Comparison of ENCODE assay signal across 27 cellular contexts in the genomic region with DNA sequence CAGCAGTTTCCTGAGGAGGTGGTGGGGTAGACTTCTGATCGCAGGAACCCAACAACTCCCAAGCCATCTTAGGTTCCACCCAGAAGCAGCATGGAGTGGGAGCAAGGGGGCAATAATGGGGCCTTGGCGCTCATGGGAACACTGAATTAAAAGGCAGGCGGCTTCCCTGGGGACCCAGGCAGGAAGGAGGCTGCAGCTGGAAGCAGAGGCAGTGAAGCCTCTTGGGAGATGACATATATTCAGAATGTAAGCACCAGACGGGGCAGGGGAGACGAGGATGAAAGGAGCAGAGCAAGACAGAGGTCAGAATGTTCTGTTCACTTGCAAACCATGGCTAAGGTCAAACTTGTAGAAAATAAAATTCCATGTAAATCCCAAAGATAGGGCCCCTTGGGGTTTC. TPM values are rescaled to one million over a fixed set of nuclear protein-coding genes. Genes with fewer than 3 reads are reported as not detected.
DNase-seq lines count a peak whose midpoint lies in the region; ATAC-seq and TF ChIP-seq lines count a peak whose summit lies in the region.
"Had no signal": no experiment of that assay in that cellular context is flagged by ENCODE, and none has a peak within 500 bp of the region (broad histone marks: within the 10 kb centered on the region; RNA-seq: fewer than 3 reads in every experiment).

No MANE protein-coding gene starts in this region.

- H3K36me3 ChIP-seq in upper lobe of right lung, result peaks cover 58% of the 10 kb centered on the region

- intact Hi-C loops in upper lobe of right lung (cut with DNase I), result no loop called here

- in situ Hi-C loops in GM13977 (cut with MboI; ENCODE audit: low pct_unique_long_range_greater_than_20kb, low sequenced_read_pairs, unreplicated experiment), result loop anchor here (25.0 kb wide), 1 partner anchor 313 kb away; no protein-coding TSS in a partner anchor

- no peak for TF ChIP-seq CTCF in upper lobe of right lung (IDR thresholded peaks at IDR 0.05)
- no peak for TF ChIP-seq CTCF in GM13977 (IDR thresholded peaks at IDR 0.05; ENCODE audit: extremely low read depth, insufficient read depth, missing control alignments)

- no peaks in the 10 kb centered on the region for H3K4me1 Mint-ChIP-seq in activated naive CD4-positive, alpha-beta T cell treated with anti-CD3 and anti-CD28 coated beads, Interleukin-2, amount 50 U/mL, for 24 hours
- no peaks in the 10 kb centered on the region for H3K4me1 Mint-ChIP-seq in memory B cell
- H3K4me1 Mint-ChIP-seq: activated CD4-positive, alpha-beta T cell treated with anti-CD3 and anti-CD28 coated beads for 36 hours had no signal

- ATAC-seq in memory B cell (ENCODE audit: low read depth), result no peak
- no peak for ATAC-seq in upper lobe of right lung
- no peak for ATAC-seq in HG02610 (IDR thresholded peaks at IDR 0.05; ENCODE audit: unreplicated experiment)
- ATAC-seq: activated CD4-positive, alpha-beta T cell treated with anti-CD3 and anti-CD28 coated beads for 36 hours had no signal

- H3K4me3 ChIP-seq in upper lobe of right lung, result no peak overlapping the region
- H3K4me3 ChIP-seq: adrenal gland, MG63 had no signal

- DNase-seq in activated naive CD4-positive, alpha-beta T cell treated with anti-CD3 and anti-CD28 coated beads, Interleukin-2, amount 50 U/mL, for 16 hours, result no peak
- DNase-seq in NCI-H2171 treated with DMSO at 0.1 percent for 48 hours (lab: John Stamatoyannopoulos, UW) (peak; percentile 56), memory B cell (ENCODE audit: low spot score in 2 of 2) (no peak), upper lobe of right lung (no peak), germinal center (ENCODE audit: low spot score) (no peak), GM13977 (ENCODE audit: low spot score) (no peak)
- DNase-seq: ACHN; activated CD4-positive, alpha-beta T cell treated with anti-CD3 and anti-CD28 coated beads for 36 hours; adrenal gland; CD4-positive, alpha-beta memory T cell; dermis blood vessel endothelial cell; DMS79; hypothalamus; MG63; NCI-H146; NCI-H226; NCI-H82; posterior cingulate gyrus; stimulated activated CD4-positive, alpha-beta T cell treated with anti-CD3 and anti-CD28 coated beads, Interleukin-1b, Interleukin-23, amount 100 ng/mL, for 48 hours; stimulated activated naive CD4-positive, alpha-beta T cell treated with Interleukin-2 at 50 U/mL for 16 hours; T-helper 1 cell had no signal

- H3K9me3 Mint-ChIP-seq in activated naive CD4-positive, alpha-beta T cell treated with anti-CD3 and anti-CD28 coated beads, Interleukin-2, amount 50 U/mL, for 24 hours, result no peaks in the 10 kb centered on the region
- no peaks in the 10 kb centered on the region for H3K9me3 Mint-ChIP-seq in memory B cell
- H3K9me3 Mint-ChIP-seq: activated T-helper 2 cell treated with anti-CD3 and anti-CD28 coated beads, Interferon-gamma antibody, Interleukin-2, Interleukin-4, amounts not matched to agents 10 μg/mL and 5 μg/mL and 100 μg/mL, durations not matched to agents 14 hours and 24 hours and 36 hours; CD4-positive, alpha-beta memory T cell; IgD-negative memory B cell; natural killer cell treated with Interleukin-12 subunit alpha and Interleukin-12 subunit beta and Interleukin-15 and Interleukin-18, amount 100 ng/mL, for 72 hours had no signal

- peaks cover 11% of the 10 kb centered on the region for H3K36me3 Mint-ChIP-seq in activated naive CD4-positive, alpha-beta T cell treated with anti-CD3 and anti-CD28 coated beads, Interleukin-2, amount 50 U/mL, for 24 hours
- peaks cover 21% of the 10 kb centered on the region for H3K36me3 Mint-ChIP-seq in memory B cell

- no peaks in the 10 kb centered on the region for H3K9me3 ChIP-seq in upper lobe of right lung
- H3K9me3 ChIP-seq: adrenal gland, MG63 had no signal

- H3K27ac ChIP-seq in upper lobe of right lung, result peak overlapping the region; percentile 26
- H3K27ac ChIP-seq: adrenal gland had no signal

- H3K4me1 ChIP-seq in upper lobe of right lung, result no peaks in the 10 kb centered on the region
- H3K4me1 ChIP-seq: adrenal gland had no signal

- H3K27me3 Mint-ChIP-seq in activated naive CD4-positive, alpha-beta T cell treated with anti-CD3 and anti-CD28 coated beads, Interleukin-2, amount 50 U/mL, for 24 hours, result no peaks in the 10 kb centered on the region
- no peaks in the 10 kb centered on the region for H3K27me3 Mint-ChIP-seq in memory B cell
- H3K27me3 Mint-ChIP-seq: activated CD4-positive, alpha-beta T cell treated with anti-CD3 and anti-CD28 coated beads for 36 hours; CD4-positive, alpha-beta memory T cell; IgD-negative memory B cell; natural killer cell treated with Interleukin-12 subunit alpha and Interleukin-12 subunit beta and Interleukin-15 and Interleukin-18, amount 100 ng/mL, for 72 hours had no signal

- peak overlapping the region; percentile 41 for H3K27ac Mint-ChIP-seq in activated naive CD4-positive, alpha-beta T cell treated with anti-CD3 and anti-CD28 coated beads, Interleukin-2, amount 50 U/mL, for 24 hours
- peak overlapping the region; percentile 22 for H3K27ac Mint-ChIP-seq in memory B cell
- H3K27ac Mint-ChIP-seq: activated CD4-positive, alpha-beta T cell treated with anti-CD3 and anti-CD28 coated beads for 36 hours; activated T-helper 2 cell treated with anti-CD3 and anti-CD28 coated beads, Interferon-gamma antibody, Interleukin-2, Interleukin-4, amounts not matched to agents 10 μg/mL and 5 μg/mL and 100 μg/mL, durations not matched to agents 14 hours and 24 hours and 36 hours; natural killer cell treated with Interleukin-12 subunit alpha and Interleukin-12 subunit beta and Interleukin-15 and Interleukin-18, amount 100 ng/mL, for 72 hours had no signal

- no peak overlapping the region for H3K4me3 Mint-ChIP-seq in activated naive CD4-positive, alpha-beta T cell treated with anti-CD3 and anti-CD28 coated beads, Interleukin-2, amount 50 U/mL, for 24 hours
- H3K4me3 Mint-ChIP-seq in memory B cell, result no peak overlapping the region
- H3K4me3 Mint-ChIP-seq: activated CD4-positive, alpha-beta T cell treated with anti-CD3 and anti-CD28 coated beads for 36 hours; CD4-positive, alpha-beta memory T cell; natural killer cell treated with Interleukin-12 subunit alpha and Interleukin-12 subunit beta and Interleukin-15 and Interleukin-18, amount 100 ng/mL, for 72 hours had no signal

- no peaks in the 10 kb centered on the region for H3K27me3 ChIP-seq in upper lobe of right lung
- H3K27me3 ChIP-seq: adrenal gland, MG63 had no signal

RNA-seq across cellular contexts. Expression of a gene that starts 2.9 kb away (rescaled TPM):
- total RNA-seq in upper lobe of right lung, result 36.4 TPM
- total RNA-seq: activated CD4-positive, alpha-beta T cell treated with anti-CD3 and anti-CD28 coated beads for 36 hours; activated T-helper 2 cell treated with anti-CD3 and anti-CD28 coated beads, Interferon-gamma antibody, Interleukin-2, Interleukin-4, amounts not matched to agents 10 μg/mL and 5 μg/mL and 100 μg/mL, durations not matched to agents 14 hours and 24 hours and 36 hours; CD4-positive, alpha-beta memory T cell; dermis blood vessel endothelial cell; H1; natural killer cell treated with Interleukin-12 subunit alpha and Interleukin-12 subunit beta and Interleukin-15 and Interleukin-18, amount 100 ng/mL, for 72 hours had no signal

RNA-seq across cellular contexts. Expression of a gene that starts 20.5 kb away (rescaled TPM):
- total RNA-seq in upper lobe of right lung, result 22.8 TPM
- total RNA-seq: CD4-positive, alpha-beta memory T cell had no signal

RNA-seq across cellular contexts. Expression of a gene that starts 48.6 kb away (rescaled TPM):
- total RNA-seq in upper lobe of right lung, result 74.4 TPM
